ENCODE assay signal across 8 cellular contexts in genomic region chr2:240232961-240233890, GRCh38.
DNase-seq lines count a peak whose midpoint lies in the region; ATAC-seq and TF ChIP-seq lines count a peak whose summit lies in the region.

No MANE protein-coding gene starts in this region.

- no peak for DNase-seq in AG04450 (ENCODE audit: low read depth, low spot score)
- peak; percentile 72 for DNase-seq in HCEC 1CT
- peak; percentile 82 for DNase-seq in activated T-cell treated with anti-CD3 and anti-CD28 coated beads, Interleukin-2, amount 50 U/mL, for 24 hours
- DNase-seq in esophagus squamous epithelium (lab: John Stamatoyannopoulos, UW): peak; percentile 26
- peak; percentile 86 for DNase-seq in mucosa of gallbladder (ENCODE audit: low spot score)
- peak; percentile 35 to 37 for DNase-seq in stimulated activated CD8-positive, alpha-beta memory T cell treated with anti-CD3 and anti-CD28 coated beads, Interleukin-4, amount 100 ng/mL, for 4 hours (ENCODE audit: low read depth in 2 of 2, low spot score in 1 of 2)

- no peaks in the 10 kb centered on the region for H3K79me2 ChIP-seq in OCI-LY3 (ENCODE audit: low read length)

- H4K20me1 ChIP-seq in OCI-LY3 (ENCODE audit: insufficient read depth, low read length): no peaks in the 10 kb centered on the region

- H3K4me3 ChIP-seq in AG04450 (ENCODE audit: low read depth, low read length): peak overlapping the region; percentile 45
- H3K4me3 ChIP-seq in OCI-LY3 (ENCODE audit: low read length): peak overlapping the region; percentile 67
- H3K4me3 ChIP-seq in esophagus squamous epithelium: peak overlapping the region; percentile 19 to 63 (median 36)

- peak in 1 of 4 donors; percentile 28 for TF ChIP-seq POLR2A in esophagus squamous epithelium (IDR thresholded peaks at IDR 0.05)

- intact Hi-C loops in esophagus squamous epithelium (cut with DNase I): loop anchor here (2.0 kb wide), 1 partner anchor 204 kb away; no protein-coding TSS in a partner anchor

- H3K4me1 Mint-ChIP-seq in activated T-cell treated with anti-CD3 and anti-CD28 coated beads, Interleukin-2, amount 50 U/mL, for 24 hours (ENCODE audit: low read depth): peaks cover 4% of the 10 kb centered on the region

- H3K9me3 ChIP-seq in AG04450 (ENCODE audit: control insufficient read depth, insufficient read depth, low read length) (peaks cover 14% of the 10 kb centered on the region), OCI-LY3 (ENCODE audit: insufficient read depth, low read length) (no peaks in the 10 kb centered on the region), esophagus squamous epithelium (peaks cover 0 to 4% (median 0%) of the 10 kb centered on the region in 3 donors)

- POLR2A ChIA-PET in AG04450 (lab: Yijun Ruan, JAX): interaction anchor here (0.7 kb wide), 2 partner anchors 79 to 203 kb away, joined by 3 read pairs; no protein-coding TSS in a partner anchor

- H3K36me3 ChIP-seq in OCI-LY3 (replicated peaks; ENCODE audit: low read depth, low read length) (no peaks in the 10 kb centered on the region), esophagus squamous epithelium (no peaks in the 10 kb centered on the region)

- H3K4me3 Mint-ChIP-seq in activated T-cell treated with anti-CD3 and anti-CD28 coated beads, Interleukin-2, amount 50 U/mL, for 24 hours: no peak overlapping the region

- H3K27me3 Mint-ChIP-seq in activated T-cell treated with anti-CD3 and anti-CD28 coated beads, Interleukin-2, amount 50 U/mL, for 24 hours: peaks cover 31% of the 10 kb centered on the region

- H3K9ac ChIP-seq in OCI-LY3 (ENCODE audit: low read length): no peak overlapping the region

- H2AFZ ChIP-seq in OCI-LY3 (ENCODE audit: low read depth, low read length): no peak overlapping the region

- peaks cover 3% of the 10 kb centered on the region for H3K27me3 ChIP-seq in AG04450 (ENCODE audit: control insufficient read depth, insufficient read depth, low read length)
- H3K27me3 ChIP-seq in OCI-LY3 (ENCODE audit: low read depth, low read length): no peaks in the 10 kb centered on the region
- H3K27me3 ChIP-seq in esophagus squamous epithelium: peaks cover 0 to 6% (median 0%) of the 10 kb centered on the region in 4 donors

- H3K9me3 Mint-ChIP-seq in activated T-cell treated with anti-CD3 and anti-CD28 coated beads, Interleukin-2, amount 50 U/mL, for 24 hours: peaks cover 2% of the 10 kb centered on the region

- no peak overlapping the region for H3K27ac ChIP-seq in AG04450 (ENCODE audit: low read depth, low read length)
- H3K27ac ChIP-seq in OCI-LY3 (ENCODE audit: low read length): no peak overlapping the region
- H3K27ac ChIP-seq in esophagus squamous epithelium: peak overlapping the region; percentile 63 to 79 (median 74)

- WGBS in esophagus squamous epithelium, 2 donors: 20% methylated on average over 1 of the region's 39 CpGs; no CpG with 5 or more reads in 1 of the 2 donors

- H3K4me1 ChIP-seq in OCI-LY3 (ENCODE audit: low read length): no peaks in the 10 kb centered on the region
- H3K4me1 ChIP-seq in esophagus squamous epithelium: peaks cover 37 to 56% (median 44%) of the 10 kb centered on the region in 3 donors

- no peak overlapping the region for H3K27ac Mint-ChIP-seq in activated T-cell treated with anti-CD3 and anti-CD28 coated beads, Interleukin-2, amount 50 U/mL, for 24 hours

- no peak for ATAC-seq in HG02973 (IDR thresholded peaks at IDR 0.05; ENCODE audit: unreplicated experiment)

- H3K36me3 Mint-ChIP-seq in activated T-cell treated with anti-CD3 and anti-CD28 coated beads, Interleukin-2, amount 50 U/mL, for 24 hours (ENCODE audit: low read depth): peaks cover 2% of the 10 kb centered on the region

- CTCF ChIA-PET in AG04450 (lab: Charles Lee): interaction anchor here (0.5 to 3.6 kb wide), 27 partner anchors 8 to 958 kb away, joined by 3 to 40 read pairs (median 5); partner anchors contain the start of genes GPC1 and NDUFA10

- peak overlapping the region; percentile 44 for H3K4me2 ChIP-seq in OCI-LY3 (ENCODE audit: low read length)

- TF ChIP-seq CTCF in AG04450 (IDR thresholded peaks at IDR 0.05; ENCODE audit: low read depth, low read length): peak; percentile 92
- TF ChIP-seq CTCF in OCI-LY3 (IDR thresholded peaks at IDR 0.05; ENCODE audit: low read depth, low read length): peak; percentile 44
- TF ChIP-seq CTCF in esophagus squamous epithelium (IDR thresholded peaks at IDR 0.05): peak; percentile 69 to 96 (median 93)

Comparison
In these comparisons a context has a peak if more than half of its experiments do, and no peak if none do; other contexts are left out.
1. H3K27ac ChIP-seq: peak in esophagus squamous epithelium (4 of 4); none in AG04450 (single experiment) and OCI-LY3 (single experiment).
2. Peak in every context shown above with its lines, with median percentiles within 50 percentile points of each other: H3K4me3 ChIP-seq and CTCF ChIP-seq.